8 cellular contexts compared by ENCODE assay signal in genomic region chr3:129343643-129344360, GRCh38.
DNase-seq lines count a peak whose midpoint lies in the region; ATAC-seq and TF ChIP-seq lines count a peak whose summit lies in the region.

No MANE protein-coding gene starts in this region.

- H3K4me1 ChIP-seq in ES-I3 (ENCODE audit: insufficient read depth, low read length) (peaks cover 4% of the 10 kb centered on the region; the same call in 1 of the 2 replicates), PC-9 (replicated peaks; ENCODE audit: insufficient read depth) (peaks cover 32% of the 10 kb centered on the region), body of pancreas (peaks cover 13% of the 10 kb centered on the region)

- CTCF ChIA-PET in PC-9 (lab: Charles Lee) = no interaction called here

- peak overlapping the region; percentile 61; the same call in 1 of the 2 replicates for H3K9ac ChIP-seq in ES-I3 (ENCODE audit: low read depth, low read length)

- H3K9me3 ChIP-seq in ES-I3 (ENCODE audit: control insufficient read depth, insufficient read depth, low read length) = no peaks in the 10 kb centered on the region
- no peaks in the 10 kb centered on the region for H3K9me3 ChIP-seq in PC-9 (ENCODE audit: insufficient read depth, low read depth)
- no peaks in the 10 kb centered on the region for H3K9me3 ChIP-seq in body of pancreas

- intact Hi-C loops in PC-9 (cut with micrococcal nuclease; ENCODE audit: unreplicated experiment) = no loop called here
- intact Hi-C loops in body of pancreas (cut with DNase I) = no loop called here

- ATAC-seq in body of pancreas (peak; percentile 88), GM18519 (IDR thresholded peaks at IDR 0.05; ENCODE audit: low FRiP score, unreplicated experiment) (no peak), HG03460 (IDR thresholded peaks at IDR 0.05; ENCODE audit: unreplicated experiment) (no peak), HG03139 (IDR thresholded peaks at IDR 0.05; ENCODE audit: unreplicated experiment) (no peak)
- ATAC-seq in stimulated activated memory B cell treated with anti-CD40 and anti-IgM and Interleukin-4, amounts not matched to agents 10 μg/mL and 1 μg/mL and 100 μg/mL, for 72 hours = peak; percentile 64

- no peak overlapping the region for H3K27ac ChIP-seq in PC-9
- H3K27ac ChIP-seq in body of pancreas = no peak overlapping the region

- no peaks in the 10 kb centered on the region for H4K20me1 ChIP-seq in PC-9 (ENCODE audit: insufficient read depth)

- no TSS peak for BruUV-seq in PC-9 (replicated peaks; lab: Mats Ljungman, UMichigan)

- H3K27me3 Mint-ChIP-seq in stimulated activated memory B cell treated with anti-CD40 and anti-IgM and Interleukin-4, amounts not matched to agents 10 μg/mL and 1 μg/mL and 100 μg/mL, for 72 hours = peaks cover 55% of the 10 kb centered on the region

- peak in 1 of 2 experiments; percentile 63 for DNase-seq in PC-9
- DNase-seq in body of pancreas = peak; percentile 49 to 71 (median 58)
- DNase-seq in kidney tubule cell (ENCODE audit: low spot score) = peak; percentile 31

- no peak for TF ChIP-seq POLR2A in body of pancreas (IDR thresholded peaks at IDR 0.05)

- no peaks in the 10 kb centered on the region for H3K79me2 ChIP-seq in PC-9 (ENCODE audit: low read depth)

- H3K9me3 Mint-ChIP-seq in stimulated activated memory B cell treated with anti-CD40 and anti-IgM and Interleukin-4, amounts not matched to agents 10 μg/mL and 1 μg/mL and 100 μg/mL, for 72 hours = peaks cover 4% of the 10 kb centered on the region

- peak overlapping the region; percentile 36 for H3K4me3 Mint-ChIP-seq in stimulated activated memory B cell treated with anti-CD40 and anti-IgM and Interleukin-4, amounts not matched to agents 10 μg/mL and 1 μg/mL and 100 μg/mL, for 72 hours

- peaks cover 12% of the 10 kb centered on the region for H3K4me1 Mint-ChIP-seq in stimulated activated memory B cell treated with anti-CD40 and anti-IgM and Interleukin-4, amounts not matched to agents 10 μg/mL and 1 μg/mL and 100 μg/mL, for 72 hours

- no peak overlapping the region for H3K27ac Mint-ChIP-seq in stimulated activated memory B cell treated with anti-CD40 and anti-IgM and Interleukin-4, amounts not matched to agents 10 μg/mL and 1 μg/mL and 100 μg/mL, for 72 hours

- 12% methylated on average over 38 of the region's 39 CpGs; no CpG with 5 or more reads in 1 of the 2 donors for WGBS in body of pancreas, 2 donors

- H3K36me3 ChIP-seq in ES-I3 (ENCODE audit: insufficient read depth, low read length) (no peaks in the 10 kb centered on the region), PC-9 (ENCODE audit: low read depth) (no peaks in the 10 kb centered on the region), body of pancreas (replicated peaks in 1 of 2; ENCODE audit: insufficient read depth in 1 of 2, low read depth in 2 of 2) (no peaks in the 10 kb centered on the region)

- no peaks in the 10 kb centered on the region for H3K36me3 Mint-ChIP-seq in stimulated activated memory B cell treated with anti-CD40 and anti-IgM and Interleukin-4, amounts not matched to agents 10 μg/mL and 1 μg/mL and 100 μg/mL, for 72 hours

- no peak for TF ChIP-seq CTCF in PC-9 (conservative IDR thresholded peaks at IDR 0.05)
- TF ChIP-seq CTCF in body of pancreas (IDR thresholded peaks at IDR 0.05) = peak; percentile 47 to 71 (median 61)

- no peaks in the 10 kb centered on the region for H3K9me2 ChIP-seq in PC-9 (ENCODE audit: insufficient read depth)

- no peaks in the 10 kb centered on the region for H3K27me3 ChIP-seq in PC-9 (ENCODE audit: insufficient read depth, low read depth)
- no peaks in the 10 kb centered on the region for H3K27me3 ChIP-seq in body of pancreas

- H3K4me3 ChIP-seq in PC-9 (no peak overlapping the region), body of pancreas (peak overlapping the region in 1 of 2 donors; percentile 7)

- no peak overlapping the region for H2AFZ ChIP-seq in PC-9

- peak overlapping the region; percentile 56 for H3K4me2 ChIP-seq in PC-9

- H3F3A ChIP-seq in PC-9 (ENCODE audit: insufficient read depth, low read depth) = peaks cover 9% of the 10 kb centered on the region; the same call in 1 of the 2 replicates

- POLR2A ChIA-PET in PC-9 (lab: Charles Lee; ENCODE audit: unreplicated experiment) = interaction anchor here (0.6 to 0.7 kb wide), 2 partner anchors 95 to 175 kb away, joined by 5 to 6 read pairs; no protein-coding TSS in a partner anchor

Comparison
In these comparisons a context has a peak if more than half of its experiments do, and no peak if none do; other contexts are left out.
1. ATAC-seq: peak in body of pancreas (single experiment) and stimulated activated memory B cell treated with anti-CD40 and anti-IgM and Interleukin-4, amounts not matched to agents 10 μg/mL and 1 μg/mL and 100 μg/mL, for 72 hours (single experiment); none in GM18519 (single experiment), HG03460 (single experiment) and HG03139 (single experiment).